9 cellular contexts compared by ENCODE assay signal in genomic region chr15:67100808-67101581, GRCh38. TPM values are rescaled to one million over a fixed set of nuclear protein-coding genes. Genes with fewer than 3 reads are reported as not detected.
DNase-seq lines count a peak whose midpoint lies in the region; ATAC-seq and TF ChIP-seq lines count a peak whose summit lies in the region.
"Had no signal": no experiment of that assay in that cellular context is flagged by ENCODE, and none has a peak within 500 bp of the region (broad histone marks: within the 10 kb centered on the region; RNA-seq: fewer than 3 reads in every experiment).

No MANE protein-coding gene starts in this region.

- peaks cover 4% of the 10 kb centered on the region for H3K36me3 Mint-ChIP-seq in mesothelial cell of epicardium

- 0 out of 2 replicates have a peak, but pooled peaks cover 14% of the 10 kb centered on the region for H3K36me3 ChIP-seq in SJSA1
- H3K36me3 ChIP-seq in psoas muscle (ENCODE audit: insufficient read depth in 1 of 2, low read depth in 1 of 2): no peaks in the 10 kb centered on the region

- H3K27ac Mint-ChIP-seq in mesothelial cell of epicardium: no peak overlapping the region

- ATAC-seq in GM18517 (IDR thresholded peaks at IDR 0.05; ENCODE audit: unreplicated experiment): peak; percentile 76
- peak; percentile 63 for ATAC-seq in HG02610 (IDR thresholded peaks at IDR 0.05; ENCODE audit: unreplicated experiment)
- ATAC-seq in psoas muscle: peak in 3 of 4 donors; percentile 32 to 37 (median 33)

- H3K4me1 ChIP-seq in SJSA1 (replicated peaks) (peaks cover 96% of the 10 kb centered on the region), psoas muscle (peaks cover 96% of the 10 kb centered on the region)

- H3K9me3 ChIP-seq in SJSA1 (replicated peaks): no peaks in the 10 kb centered on the region
- H3K9me3 ChIP-seq in psoas muscle: no peaks in the 10 kb centered on the region

- H3K4me3 Mint-ChIP-seq in mesothelial cell of epicardium: no peak overlapping the region

- WGBS in psoas muscle, 3 donors: 63 to 85% (median 63%) methylated on average over 7 of the region's 7 CpGs

- H3K4me3 ChIP-seq in SJSA1: no peak overlapping the region
- H3K4me3 ChIP-seq in psoas muscle: peak overlapping the region; percentile 10

- peak overlapping the region; percentile 61; the same call in 1 of the 2 replicates for H3K27ac ChIP-seq in SJSA1
- H3K27ac ChIP-seq in psoas muscle: peak overlapping the region; percentile 75

- no peak for DNase-seq in SJSA1 (ENCODE audit: low read depth in 1 of 2, low spot score in 2 of 2)
- no peak for DNase-seq in psoas muscle
- no peak for DNase-seq in NCI-H2107 treated with DMSO at 0.1 percent for 48 hours (lab: John Stamatoyannopoulos, UW; ENCODE audit: unreplicated experiment)
- no peak for DNase-seq in head of caudate nucleus
- DNase-seq in mesothelial cell of epicardium (ENCODE audit: low spot score in 2 of 2, unreplicated experiment in 2 of 2): no peak
- DNase-seq in NCI-H2029 treated with DMSO at 0.1 percent for 48 hours (lab: John Stamatoyannopoulos, UW): no peak

- intact Hi-C loops in psoas muscle (cut with DNase I) (no loop called here), head of caudate nucleus (cut with DNase I) (no loop called here)

- H3K27me3 ChIP-seq in SJSA1 (replicated peaks) (no peaks in the 10 kb centered on the region), psoas muscle (ENCODE audit: insufficient read depth in 3 of 3, low read length in 2 of 3) (no peaks in the 10 kb centered on the region)

- TF ChIP-seq CTCF in psoas muscle (IDR thresholded peaks at IDR 0.05) (no peak), mesothelial cell of epicardium (IDR thresholded peaks at IDR 0.05; ENCODE audit: unreplicated experiment) (no peak)

- H3K9me3 Mint-ChIP-seq in mesothelial cell of epicardium: no peaks in the 10 kb centered on the region
- H3K9me3 Mint-ChIP-seq: IgD-negative memory B cell had no signal

- H3K27me3 Mint-ChIP-seq in mesothelial cell of epicardium (ENCODE audit: low read depth): no peaks in the 10 kb centered on the region

- H3K4me1 Mint-ChIP-seq in mesothelial cell of epicardium: peaks cover 50% of the 10 kb centered on the region

RNA-seq across cellular contexts. Expression of gene SMAD3, which starts 35.6 kb away (rescaled TPM):
- 19.5 and 22.0 TPM in 2 replicates for total RNA-seq in SJSA1 (2014; rRNA removed; shearing (Covaris generic))
- total RNA-seq in psoas muscle (10 to 100 TPM; 25.7 to 47.6 (median 44.0) TPM), mesothelial cell of epicardium (89.9 to 96.2 TPM (median 90.7 TPM) in 3 replicates)
- polyA plus RNA-seq in psoas muscle: 10 to 100 TPM in 2 of 3 donors, 1 to 10 TPM in 1; 2.9 to 29.3 (median 20.3) TPM
